ENCODE assay signal across 2 cellular contexts in the genomic region with DNA sequence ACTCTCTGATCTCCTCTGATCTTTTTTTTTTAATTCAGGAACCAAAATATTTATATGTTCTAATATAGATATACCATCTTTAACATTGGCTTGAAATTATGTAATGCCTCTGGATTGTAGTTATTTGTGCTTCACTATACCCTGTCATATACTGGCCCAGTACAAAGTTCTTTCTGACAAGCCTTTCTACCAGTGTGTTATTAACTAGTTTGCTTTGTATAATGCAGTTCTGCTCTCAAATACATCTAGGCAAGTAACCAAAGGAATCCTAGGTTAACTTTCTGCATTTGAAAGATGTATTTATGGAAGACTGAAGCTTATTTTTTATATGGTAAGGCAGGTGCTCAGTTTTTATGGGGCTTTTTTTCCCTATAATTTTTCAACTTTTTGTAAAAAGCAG.
A peak's percentile ranks its signal among the peaks of the same experiment; 100 is the strongest.
TF ChIP-seq lines count a peak whose summit lies in the region.

No MANE protein-coding gene starts in this region.

TF ChIP-seq in IMR-90, 13 proteins besides CTCF, POLR2A, EP300 and RAD21:
- TF ChIP-seq RFX5 (IDR thresholded peaks at IDR 0.05; ENCODE audit: low read depth, low read length) (no peak), MAZ (IDR thresholded peaks at IDR 0.05; ENCODE audit: borderline replicate concordance, low read depth, low read length) (no peak), CEBPB (IDR thresholded peaks at IDR 0.05; ENCODE audit: low read depth, low read length) (no peak), FOS (IDR thresholded peaks at IDR 0.05; ENCODE audit: low read depth, low read length) (no peak), SMC3 (IDR thresholded peaks at IDR 0.05; ENCODE audit: low read depth, low read length) (no peak), NFE2L2 (IDR thresholded peaks at IDR 0.05; ENCODE audit: low read depth, low read length) (no peak), RCOR1 (IDR thresholded peaks at IDR 0.05; ENCODE audit: insufficient replicate concordance, low read length) (no peak), MXI1 (IDR thresholded peaks at IDR 0.05; ENCODE audit: borderline replicate concordance, low read depth, low read length) (no peak)
- TF ChIP-seq, protein P1, sequence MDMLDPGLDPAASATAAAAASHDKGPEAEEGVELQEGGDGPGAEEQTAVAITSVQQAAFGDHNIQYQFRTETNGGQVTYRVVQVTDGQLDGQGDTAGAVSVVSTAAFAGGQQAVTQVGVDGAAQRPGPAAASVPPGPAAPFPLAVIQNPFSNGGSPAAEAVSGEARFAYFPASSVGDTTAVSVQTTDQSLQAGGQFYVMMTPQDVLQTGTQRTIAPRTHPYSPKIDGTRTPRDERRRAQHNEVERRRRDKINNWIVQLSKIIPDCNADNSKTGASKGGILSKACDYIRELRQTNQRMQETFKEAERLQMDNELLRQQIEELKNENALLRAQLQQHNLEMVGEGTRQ (IDR thresholded peaks at IDR 0.05; ENCODE audit: low read depth, low read length) = no peak
- TF ChIP-seq, protein P2, sequence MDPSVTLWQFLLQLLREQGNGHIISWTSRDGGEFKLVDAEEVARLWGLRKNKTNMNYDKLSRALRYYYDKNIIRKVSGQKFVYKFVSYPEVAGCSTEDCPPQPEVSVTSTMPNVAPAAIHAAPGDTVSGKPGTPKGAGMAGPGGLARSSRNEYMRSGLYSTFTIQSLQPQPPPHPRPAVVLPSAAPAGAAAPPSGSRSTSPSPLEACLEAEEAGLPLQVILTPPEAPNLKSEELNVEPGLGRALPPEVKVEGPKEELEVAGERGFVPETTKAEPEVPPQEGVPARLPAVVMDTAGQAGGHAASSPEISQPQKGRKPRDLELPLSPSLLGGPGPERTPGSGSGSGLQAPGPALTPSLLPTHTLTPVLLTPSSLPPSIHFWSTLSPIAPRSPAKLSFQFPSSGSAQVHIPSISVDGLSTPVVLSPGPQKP (IDR thresholded peaks at IDR 0.05; ENCODE audit: borderline replicate concordance, low read depth, low read length) = no peak

TF ChIP-seq in K562, 482 proteins besides CTCF, POLR2A, EP300 and RAD21:
- TF ChIP-seq, protein P3, sequence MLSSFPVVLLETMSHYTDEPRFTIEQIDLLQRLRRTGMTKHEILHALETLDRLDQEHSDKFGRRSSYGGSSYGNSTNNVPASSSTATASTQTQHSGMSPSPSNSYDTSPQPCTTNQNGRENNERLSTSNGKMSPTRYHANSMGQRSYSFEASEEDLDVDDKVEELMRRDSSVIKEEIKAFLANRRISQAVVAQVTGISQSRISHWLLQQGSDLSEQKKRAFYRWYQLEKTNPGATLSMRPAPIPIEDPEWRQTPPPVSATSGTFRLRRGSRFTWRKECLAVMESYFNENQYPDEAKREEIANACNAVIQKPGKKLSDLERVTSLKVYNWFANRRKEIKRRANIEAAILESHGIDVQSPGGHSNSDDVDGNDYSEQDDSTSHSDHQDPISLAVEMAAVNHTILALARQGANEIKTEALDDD (IDR thresholded peaks at IDR 0.05) = peak; percentile 48; the same call in 1 of the 2 replicates
- TF ChIP-seq CCNT2 (IDR thresholded peaks at IDR 0.05; ENCODE audit: borderline replicate concordance, extremely low read depth, insufficient read length, low read depth, low read length) = no peak
TF ChIP-seq in K562: peak in this region for 1.
